Comparison of ENCODE assay signal across 2 cellular contexts in the genomic region with DNA sequence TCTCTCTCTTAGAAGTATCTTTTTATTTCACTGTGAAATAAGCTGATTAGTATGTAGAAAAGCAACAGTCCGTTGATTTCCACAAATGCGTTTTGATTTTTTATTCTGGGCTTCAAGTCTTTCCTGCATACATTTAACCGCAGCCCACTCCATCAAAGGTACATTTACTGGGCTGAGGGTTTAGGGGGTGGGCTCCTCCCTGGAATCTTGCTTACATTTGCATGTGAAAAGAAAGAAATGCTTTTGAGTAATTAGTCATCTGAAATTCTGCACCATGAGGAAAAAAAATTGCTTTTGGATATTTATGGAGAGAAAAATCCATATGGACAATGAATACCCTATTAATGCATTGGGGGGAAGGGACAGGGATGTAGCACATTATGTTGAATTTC.
TF ChIP-seq lines count a peak whose summit lies in the region.

No MANE protein-coding gene starts in this region.

TF ChIP-seq in SK-N-SH, 30 proteins besides CTCF, POLR2A, EP300 and RAD21 (continued from another document):
- TF ChIP-seq, protein P1, sequence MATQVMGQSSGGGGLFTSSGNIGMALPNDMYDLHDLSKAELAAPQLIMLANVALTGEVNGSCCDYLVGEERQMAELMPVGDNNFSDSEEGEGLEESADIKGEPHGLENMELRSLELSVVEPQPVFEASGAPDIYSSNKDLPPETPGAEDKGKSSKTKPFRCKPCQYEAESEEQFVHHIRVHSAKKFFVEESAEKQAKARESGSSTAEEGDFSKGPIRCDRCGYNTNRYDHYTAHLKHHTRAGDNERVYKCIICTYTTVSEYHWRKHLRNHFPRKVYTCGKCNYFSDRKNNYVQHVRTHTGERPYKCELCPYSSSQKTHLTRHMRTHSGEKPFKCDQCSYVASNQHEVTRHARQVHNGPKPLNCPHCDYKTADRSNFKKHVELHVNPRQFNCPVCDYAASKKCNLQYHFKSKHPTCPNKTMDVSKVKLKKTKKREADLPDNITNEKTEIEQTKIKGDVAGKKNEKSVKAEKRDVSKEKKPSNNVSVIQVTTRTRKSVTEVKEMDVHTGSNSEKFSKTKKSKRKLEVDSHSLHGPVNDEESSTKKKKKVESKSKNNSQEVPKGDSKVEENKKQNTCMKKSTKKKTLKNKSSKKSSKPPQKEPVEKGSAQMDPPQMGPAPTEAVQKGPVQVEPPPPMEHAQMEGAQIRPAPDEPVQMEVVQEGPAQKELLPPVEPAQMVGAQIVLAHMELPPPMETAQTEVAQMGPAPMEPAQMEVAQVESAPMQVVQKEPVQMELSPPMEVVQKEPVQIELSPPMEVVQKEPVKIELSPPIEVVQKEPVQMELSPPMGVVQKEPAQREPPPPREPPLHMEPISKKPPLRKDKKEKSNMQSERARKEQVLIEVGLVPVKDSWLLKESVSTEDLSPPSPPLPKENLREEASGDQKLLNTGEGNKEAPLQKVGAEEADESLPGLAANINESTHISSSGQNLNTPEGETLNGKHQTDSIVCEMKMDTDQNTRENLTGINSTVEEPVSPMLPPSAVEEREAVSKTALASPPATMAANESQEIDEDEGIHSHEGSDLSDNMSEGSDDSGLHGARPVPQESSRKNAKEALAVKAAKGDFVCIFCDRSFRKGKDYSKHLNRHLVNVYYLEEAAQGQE (IDR thresholded peaks at IDR 0.05; ENCODE audit: low read depth, low read length), result no peak
- TF ChIP-seq SIN3A (IDR thresholded peaks at IDR 0.05; ENCODE audit: borderline replicate concordance, low read depth, low read length), result no peak
- no peak for TF ChIP-seq ZBTB33 (IDR thresholded peaks at IDR 0.05; ENCODE audit: borderline replicate concordance, low read depth)
- no peak for TF ChIP-seq RFX5 (IDR thresholded peaks at IDR 0.05; ENCODE audit: low read length)
- no peak for TF ChIP-seq GABPA (IDR thresholded peaks at IDR 0.05; ENCODE audit: low read depth)
- no peak for TF ChIP-seq TEAD4 (IDR thresholded peaks at IDR 0.05; ENCODE audit: borderline replicate concordance, insufficient read depth)
- no peak for TF ChIP-seq YY1 (IDR thresholded peaks at IDR 0.05; ENCODE audit: low read depth)
- no peak for TF ChIP-seq POLR2AphosphoS5 (IDR thresholded peaks at IDR 0.05; ENCODE audit: low read depth, low read length)
- TF ChIP-seq PBX3 (IDR thresholded peaks at IDR 0.05), result no peak
TF ChIP-seq in SK-N-SH: peak in this region for 0.

TF ChIP-seq in SK-N-SH treated with all-trans-retinoic acid at 6 μM for 48 hours, 23 proteins besides CTCF, POLR2A, EP300 and RAD21 (continued from another document):
- TF ChIP-seq TSHZ2 (CRISPR knock-in tag; IDR thresholded peaks at IDR 0.05) (no peak), ZFP3 (CRISPR knock-in tag; IDR thresholded peaks at IDR 0.05) (no peak)
